ENCODE assay signal across 11 cellular contexts in the genomic region with DNA sequence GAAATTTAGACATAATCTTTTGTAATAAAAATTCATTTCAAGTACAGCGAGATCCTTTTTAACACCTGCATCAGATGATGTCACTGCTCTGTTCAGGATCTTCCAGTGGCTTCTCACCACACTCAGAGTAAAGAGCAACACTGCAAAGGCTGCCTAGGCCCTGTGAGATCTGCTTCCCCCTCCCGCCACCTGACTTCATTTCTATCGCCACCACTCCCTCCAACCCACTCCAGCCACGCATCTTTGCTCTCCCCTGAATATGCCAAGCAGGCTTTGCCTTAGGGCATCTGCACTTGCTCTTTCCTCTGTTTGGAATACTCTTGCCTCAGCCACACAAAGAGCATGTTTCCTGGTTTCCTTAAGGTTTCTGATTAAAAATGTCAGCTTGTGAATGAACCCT. TPM values are rescaled to one million over a fixed set of nuclear protein-coding genes. Genes with fewer than 3 reads are reported as not detected.
DNase-seq lines count a peak whose midpoint lies in the region; ATAC-seq and TF ChIP-seq lines count a peak whose summit lies in the region.
"Had no signal": no experiment of that assay in that cellular context is flagged by ENCODE, and none has a peak within 500 bp of the region (broad histone marks: within the 10 kb centered on the region; RNA-seq: fewer than 3 reads in every experiment).

No MANE protein-coding gene starts in this region.

- TF ChIP-seq RAD21 in liver (IDR thresholded peaks at IDR 0.05), result no peak

- H3K9ac ChIP-seq in liver (ENCODE audit: low read depth in 1 of 2, low read length in 2 of 2), result peak overlapping the region in 1 of 2 donors; percentile 45

- no peaks in the 10 kb centered on the region for H3K9me3 Mint-ChIP-seq in activated naive CD4-positive, alpha-beta T cell treated with anti-CD3 and anti-CD28 coated beads for 36 hours

- WGBS in right cardiac atrium, result 81% methylated on average over 4 of the region's 4 CpGs
- 91% methylated on average over 4 of the region's 4 CpGs for WGBS in liver

- H3K27ac ChIP-seq in right cardiac atrium (ENCODE audit: low read length), result peak overlapping the region; percentile 15
- peak overlapping the region; percentile 77 to 80 for H3K27ac ChIP-seq in breast epithelium
- H3K27ac ChIP-seq in liver (ENCODE audit: low read depth in 1 of 2, low read length in 2 of 2), result peak overlapping the region; percentile 21 to 46
- H3K27ac ChIP-seq in uterus, result peak overlapping the region; percentile 67 to 82
- H3K27ac ChIP-seq: WERI-Rb-1 had no signal

- H3K9me3 ChIP-seq in right cardiac atrium (ENCODE audit: control insufficient read depth, low read length) (no peaks in the 10 kb centered on the region), breast epithelium (no peaks in the 10 kb centered on the region), liver (ENCODE audit: control insufficient read depth in 4 of 4, low read length in 3 of 4) (no peaks in the 10 kb centered on the region), uterus (no peaks in the 10 kb centered on the region)

- peaks cover 17% of the 10 kb centered on the region for H3K36me3 Mint-ChIP-seq in activated naive CD4-positive, alpha-beta T cell treated with anti-CD3 and anti-CD28 coated beads for 36 hours (ENCODE audit: low read depth)

- H3K27me3 Mint-ChIP-seq in activated naive CD4-positive, alpha-beta T cell treated with anti-CD3 and anti-CD28 coated beads for 36 hours (ENCODE audit: low read depth), result no peaks in the 10 kb centered on the region

- H3K36me3 ChIP-seq in breast epithelium, result no peaks in the 10 kb centered on the region
- H3K36me3 ChIP-seq in liver (ENCODE audit: control insufficient read depth in 4 of 4, insufficient read depth in 3 of 4, low read depth in 1 of 4, low read length in 3 of 4), result peaks cover 0 to 15% (median 5%) of the 10 kb centered on the region in 4 donors
- H3K36me3 ChIP-seq in uterus, result no peaks in the 10 kb centered on the region

- H3K4me1 Mint-ChIP-seq in activated naive CD4-positive, alpha-beta T cell treated with anti-CD3 and anti-CD28 coated beads for 36 hours (ENCODE audit: low read depth), result peaks cover 39% of the 10 kb centered on the region

- H3K4me3 ChIP-seq in right cardiac atrium (ENCODE audit: low read length), result no peak overlapping the region
- H3K4me3 ChIP-seq in breast epithelium, result no peak overlapping the region
- no peak overlapping the region for H3K4me3 ChIP-seq in liver (ENCODE audit: low read depth in 1 of 3, low read length in 3 of 3)
- no peak overlapping the region for H3K4me3 ChIP-seq in uterus

- no peak overlapping the region for H3K27ac Mint-ChIP-seq in activated naive CD4-positive, alpha-beta T cell treated with anti-CD3 and anti-CD28 coated beads for 36 hours
- H3K27ac Mint-ChIP-seq: activated naive CD4-positive, alpha-beta T cell treated with anti-CD3 and anti-CD28 coated beads, Interleukin-2, amount 50 U/mL, for 72 hours had no signal

- no peak overlapping the region for H3K4me3 Mint-ChIP-seq in activated naive CD4-positive, alpha-beta T cell treated with anti-CD3 and anti-CD28 coated beads for 36 hours

- CTCF ChIA-PET in activated naive CD4-positive, alpha-beta T cell treated with anti-CD3 and anti-CD28 coated beads for 36 hours (lab: Charles Lee), result interaction anchor here (0.9 kb wide), 1 partner anchor 170 kb away, joined by 3 read pairs; no protein-coding TSS in a partner anchor

- no peak for ATAC-seq in right cardiac atrium
- no peak for ATAC-seq in left cardiac atrium
- ATAC-seq: activated naive CD4-positive, alpha-beta T cell treated with anti-CD3 and anti-CD28 coated beads, Interleukin-2, amount 50 U/mL, for 72 hours had no signal

- TF ChIP-seq POLR2A in breast epithelium (IDR thresholded peaks at IDR 0.05) (no peak), uterus (IDR thresholded peaks at IDR 0.05) (no peak)

- peaks cover 20% of the 10 kb centered on the region for H3K4me1 ChIP-seq in right cardiac atrium (ENCODE audit: control insufficient read depth, insufficient read depth, low read length)
- peaks cover 3 to 12% of the 10 kb centered on the region in 2 donors for H3K4me1 ChIP-seq in breast epithelium
- peaks cover 4 to 73% (median 44%) of the 10 kb centered on the region in 4 donors for H3K4me1 ChIP-seq in liver (ENCODE audit: control insufficient read depth in 4 of 4, insufficient read depth in 4 of 4, low read length in 3 of 4)
- H3K4me1 ChIP-seq in uterus, result peaks cover 7 to 38% of the 10 kb centered on the region in 2 donors

- DNase-seq in right cardiac atrium (no peak), left cardiac atrium (no peak), breast epithelium (ENCODE audit: low spot score in 2 of 2) (no peak), uterus (no peak), foreskin melanocyte (no peak), HCEC 1CT (no peak)
- DNase-seq in activated naive CD4-positive, alpha-beta T cell treated with anti-CD3 and anti-CD28 coated beads for 36 hours, result no peak
- DNase-seq: NCI-H1092 treated with DMSO at 0.1 percent for 48 hours, WERI-Rb-1 had no signal

- no peak for TF ChIP-seq CTCF in breast epithelium (IDR thresholded peaks at IDR 0.05)
- no peak for TF ChIP-seq CTCF in liver (IDR thresholded peaks at IDR 0.05; ENCODE audit: low read depth, low read length, missing input control)
- TF ChIP-seq CTCF in uterus (IDR thresholded peaks at IDR 0.05), result no peak

- no peaks in the 10 kb centered on the region for H3K27me3 ChIP-seq in right cardiac atrium (ENCODE audit: control insufficient read depth, insufficient read depth)
- no peaks in the 10 kb centered on the region for H3K27me3 ChIP-seq in breast epithelium
- H3K27me3 ChIP-seq in liver (ENCODE audit: control insufficient read depth in 4 of 4, insufficient read depth in 4 of 4, low read length in 3 of 4), result no peaks in the 10 kb centered on the region
- H3K27me3 ChIP-seq in uterus, result no peaks in the 10 kb centered on the region

- intact Hi-C loops in right cardiac atrium (cut with DNase I) (no loop called here), left cardiac atrium (cut with DNase I) (no loop called here), breast epithelium (cut with DNase I; ENCODE audit: low total_unique reads) (no loop called here), uterus (cut with DNase I; ENCODE audit: low total_unique reads) (no loop called here)
- intact Hi-C loops in activated naive CD4-positive, alpha-beta T cell treated with anti-CD3 and anti-CD28 coated beads for 36 hours (cut with micrococcal nuclease), result no loop called here

TF ChIP-seq in liver, 16 proteins besides CTCF, POLR2A, EP300 and RAD21:
- TF ChIP-seq, protein P1, sequence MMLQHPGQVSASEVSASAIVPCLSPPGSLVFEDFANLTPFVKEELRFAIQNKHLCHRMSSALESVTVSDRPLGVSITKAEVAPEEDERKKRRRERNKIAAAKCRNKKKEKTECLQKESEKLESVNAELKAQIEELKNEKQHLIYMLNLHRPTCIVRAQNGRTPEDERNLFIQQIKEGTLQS (IDR thresholded peaks at IDR 0.05), result no peak
- TF ChIP-seq TAF1 (conservative IDR thresholded peaks at IDR 0.05) (no peak), HNF4A (conservative IDR thresholded peaks at IDR 0.05) (no peak), SP1 (IDR thresholded peaks at IDR 0.05) (no peak)

RNA-seq across cellular contexts. Expression of a gene that starts 58.3 kb away (rescaled TPM):
- 10 to 100 TPM; 71.8 to 89.6 (median 76.2) TPM for total RNA-seq in right cardiac atrium
- polyA plus RNA-seq in right cardiac atrium, result 23.2 TPM
- 10 to 100 TPM; 52.0 to 60.3 TPM for total RNA-seq in left cardiac atrium
- total RNA-seq in breast epithelium, result 100 to 1,000 TPM in 2 of 3 donors, 10 to 100 TPM in 1; 68.5 to 131 (median 120) TPM
- 10 to 100 TPM; 16.0 to 49.6 TPM for total RNA-seq in liver
- 10 to 100 TPM; 32.5 to 41.0 TPM for polyA plus RNA-seq in liver
- total RNA-seq in uterus, result 100 to 1,000 TPM in 1 of 4 donors, 10 to 100 TPM in 3; 50.7 to 115 (median 72.0) TPM
- 10 to 100 TPM; 16.8 to 18.8 TPM for total RNA-seq in activated naive CD4-positive, alpha-beta T cell treated with anti-CD3 and anti-CD28 coated beads for 36 hours

Comparison
In these comparisons a context has a peak if more than half of its experiments do, and no peak if none do; other contexts are left out.
1. H3K27ac ChIP-seq: peak in every context shown above with its lines; median percentile 78 in breast epithelium; 74 in uterus; 34 in liver; 15 in right cardiac atrium.